1 cellular context compared by ENCODE assay signal in genomic region chr6:125717120-125717731, GRCh38.
TF ChIP-seq lines count a peak whose summit lies in the region.

No MANE protein-coding gene starts in this region.

TF ChIP-seq in GM12878, 131 proteins besides CTCF, POLR2A, EP300 and RAD21 (continued from another document):
- no peak for TF ChIP-seq ELK1 (IDR thresholded peaks at IDR 0.05; ENCODE audit: low read depth, low read length)
- peak; percentile 76 for TF ChIP-seq MEF2A (IDR thresholded peaks at IDR 0.05; ENCODE audit: insufficient read depth, low read depth, low read length)
- peak; percentile 33; the same call in 1 of the 2 replicates for TF ChIP-seq CREM (IDR thresholded peaks at IDR 0.05; ENCODE audit: low read depth)
- 0 out of 4 replicates have a peak, but pooled peaks of 1 of the 2 experiments have one; percentile 40 for TF ChIP-seq IKZF2 (IDR thresholded peaks at IDR 0.05)
- TF ChIP-seq EGR1 (IDR thresholded peaks at IDR 0.05; ENCODE audit: borderline replicate concordance in 1 of 2, low read depth in 2 of 2, low read length in 2 of 2) = no peak
- 0 out of 2 replicates have a peak, but pooled peaks have one; percentile 37 for TF ChIP-seq ZBED1 (IDR thresholded peaks at IDR 0.05; ENCODE audit: borderline replicate concordance)
- TF ChIP-seq RAD51 (IDR thresholded peaks at IDR 0.05) = 0 out of 2 replicates have a peak, but pooled peaks have one; percentile 22
- peak; percentile 48; the same call in 1 of the 2 replicates for TF ChIP-seq CBFB (IDR thresholded peaks at IDR 0.05; ENCODE audit: low read depth)
- TF ChIP-seq ZBTB40 (IDR thresholded peaks at IDR 0.05; ENCODE audit: borderline replicate concordance) = no peak
- no peak for TF ChIP-seq PKNOX1 (IDR thresholded peaks at IDR 0.05)
- TF ChIP-seq PRDM15 (CRISPR knock-in tag; IDR thresholded peaks at IDR 0.05) = no peak
- peak; percentile 81 for TF ChIP-seq SKIL (IDR thresholded peaks at IDR 0.05; ENCODE audit: low read depth, poor library complexity, severe bottlenecking)
- TF ChIP-seq ATF3 (IDR thresholded peaks at IDR 0.05; ENCODE audit: borderline replicate concordance, extremely low read depth, low read depth, low read length) = no peak
- TF ChIP-seq E4F1 (IDR thresholded peaks at IDR 0.05; ENCODE audit: borderline replicate concordance, partially characterized antibody) = no peak
- no peak for TF ChIP-seq CHD2 (IDR thresholded peaks at IDR 0.05; ENCODE audit: borderline replicate concordance, low read depth, low read length)
- TF ChIP-seq USF1 (IDR thresholded peaks at IDR 0.05; ENCODE audit: borderline replicate concordance, extremely low read length, insufficient read depth, low read depth, low read length) = no peak
- no peak for TF ChIP-seq IRF5 (IDR thresholded peaks at IDR 0.05; ENCODE audit: borderline replicate concordance)
- TF ChIP-seq BHLHE40 (IDR thresholded peaks at IDR 0.05; ENCODE audit: borderline replicate concordance in 1 of 2, low read depth in 2 of 2, low read length in 1 of 2) = 0 out of 4 replicates have a peak, but pooled peaks of 1 of the 2 experiments have one; percentile 4
- TF ChIP-seq NR2C2 (IDR thresholded peaks at IDR 0.05; ENCODE audit: borderline replicate concordance, control insufficient read depth, insufficient read length, low read depth) = no peak
- no peak for TF ChIP-seq IRF4 (IDR thresholded peaks at IDR 0.05; ENCODE audit: low read depth, low read length)
- TF ChIP-seq TAF1 (IDR thresholded peaks at IDR 0.05; ENCODE audit: borderline replicate concordance, low read depth, low read length) = no peak
- TF ChIP-seq IKZF1 (conservative IDR thresholded peaks at IDR 0.05) = no peak
- peak; percentile 81 for TF ChIP-seq FOXM1 (IDR thresholded peaks at IDR 0.05; ENCODE audit: low read depth, low read length)
- no peak for TF ChIP-seq ZSCAN29 (IDR thresholded peaks at IDR 0.05)
- no peak for TF ChIP-seq SREBF1 (IDR thresholded peaks at IDR 0.05; ENCODE audit: low read length)
- TF ChIP-seq KLF5 (IDR thresholded peaks at IDR 0.05; ENCODE audit: partially characterized antibody) = no peak
- no peak for TF ChIP-seq FOS (IDR thresholded peaks at IDR 0.05; ENCODE audit: borderline replicate concordance, extremely low read depth, insufficient read length)
- no peak for TF ChIP-seq POLR2AphosphoS2 (IDR thresholded peaks at IDR 0.05; ENCODE audit: low read depth, low read length)
- no peak for TF ChIP-seq ZNF274 (IDR thresholded peaks at IDR 0.05; ENCODE audit: insufficient read depth, insufficient read length)
- no peak for TF ChIP-seq CREB1 (IDR thresholded peaks at IDR 0.05; ENCODE audit: low read depth)
- peak; percentile 65; the same call in 1 of the 2 replicates for TF ChIP-seq MTA2 (IDR thresholded peaks at IDR 0.05; ENCODE audit: low read depth)
- TF ChIP-seq ASH2L (IDR thresholded peaks at IDR 0.05; ENCODE audit: borderline replicate concordance, low read depth) = no peak
- no peak; the same call in 1 of the 2 replicates for TF ChIP-seq FOXK2 (IDR thresholded peaks at IDR 0.05)
- no peak for TF ChIP-seq REST (IDR thresholded peaks at IDR 0.05; ENCODE audit: low read depth, low read length)
- TF ChIP-seq SUZ12 (IDR thresholded peaks at IDR 0.05; ENCODE audit: unreplicated experiment) = no peak
- peak; percentile 83 for TF ChIP-seq ZNF217 (IDR thresholded peaks at IDR 0.05)
- no peak for TF ChIP-seq ZNF24 (IDR thresholded peaks at IDR 0.05)
- TF ChIP-seq HDAC2 (IDR thresholded peaks at IDR 0.05) = no peak
